8 cellular contexts compared by ENCODE assay signal in genomic region chr5:176541338-176542134, GRCh38. TPM values are rescaled to one million over a fixed set of nuclear protein-coding genes. Genes with fewer than 3 reads are reported as not detected.
DNase-seq lines count a peak whose midpoint lies in the region; ATAC-seq and TF ChIP-seq lines count a peak whose summit lies in the region.

No MANE protein-coding gene starts in this region.

- H3K27ac Mint-ChIP-seq in endodermal cell, result peak overlapping the region; percentile 93
- peak overlapping the region; percentile 93 to 100 (median 99) for H3K27ac Mint-ChIP-seq in naive thymus-derived CD4-positive, alpha-beta T cell

- H3K36me3 Mint-ChIP-seq in endodermal cell (ENCODE audit: low read depth), result no peaks in the 10 kb centered on the region
- H3K36me3 Mint-ChIP-seq in naive thymus-derived CD4-positive, alpha-beta T cell, result peaks cover 0 to 7% (median 0%) of the 10 kb centered on the region in 5 donors

- H3F3A ChIP-seq in DOHH2 (ENCODE audit: control insufficient read depth, insufficient read depth), result peaks cover 13% of the 10 kb centered on the region; the same call in 1 of the 2 replicates

- no peaks in the 10 kb centered on the region for H3K9me3 Mint-ChIP-seq in endodermal cell
- peaks cover 0 to 5% (median 0%) of the 10 kb centered on the region in 11 donors for H3K9me3 Mint-ChIP-seq in naive thymus-derived CD4-positive, alpha-beta T cell

- no peak for ATAC-seq in naive thymus-derived CD4-positive, alpha-beta T cell
- ATAC-seq in HG03469 (IDR thresholded peaks at IDR 0.05; ENCODE audit: unreplicated experiment), result no peak

- CTCF ChIA-PET in naive thymus-derived CD4-positive, alpha-beta T cell (lab: Charles Lee), result interaction anchor here (0.6 to 1.4 kb wide), 2 partner anchors 33 to 125 kb away, joined by 3 to 4 read pairs; partner anchors contain the start of gene CLTB

- peaks cover 35% of the 10 kb centered on the region for H3K4me1 Mint-ChIP-seq in endodermal cell
- peaks cover 49 to 77% (median 69%) of the 10 kb centered on the region in 7 donors for H3K4me1 Mint-ChIP-seq in naive thymus-derived CD4-positive, alpha-beta T cell

- H3K9me3 ChIP-seq in DOHH2 (ENCODE audit: control insufficient read depth, insufficient read depth, low read length) (no peaks in the 10 kb centered on the region), MG63 (no peaks in the 10 kb centered on the region), endodermal cell (ENCODE audit: control insufficient read depth, low read length) (no peaks in the 10 kb centered on the region), uterus (no peaks in the 10 kb centered on the region)
- H3K9me3 ChIP-seq in naive thymus-derived CD4-positive, alpha-beta T cell (ENCODE audit: control insufficient read depth in 2 of 3, low read length in 3 of 3), result no peaks in the 10 kb centered on the region

- TF ChIP-seq CTCF in DOHH2 (IDR thresholded peaks at IDR 0.05; ENCODE audit: low read depth, low read length, poor library complexity, severe bottlenecking), result no peak
- no peak for TF ChIP-seq CTCF in endodermal cell (conservative IDR thresholded peaks at IDR 0.05)
- TF ChIP-seq CTCF in uterus (IDR thresholded peaks at IDR 0.05), result no peak

- no peaks in the 10 kb centered on the region; the same call in 1 of the 2 replicates for H3K36me3 ChIP-seq in DOHH2 (ENCODE audit: control insufficient read depth, low read length)
- H3K36me3 ChIP-seq in MG63, result 0 out of 2 replicates have a peak, but pooled peaks cover 2% of the 10 kb centered on the region
- H3K36me3 ChIP-seq in endodermal cell (ENCODE audit: control insufficient read depth, insufficient read depth, low read length), result peaks cover 2% of the 10 kb centered on the region
- peaks cover 0 to 8% (median 0%) of the 10 kb centered on the region in 3 experiments for H3K36me3 ChIP-seq in naive thymus-derived CD4-positive, alpha-beta T cell (ENCODE audit: control insufficient read depth in 2 of 3, insufficient read depth in 3 of 3, low read length in 3 of 3)
- no peaks in the 10 kb centered on the region for H3K36me3 ChIP-seq in uterus

- peak overlapping the region; percentile 65 for H3K27ac ChIP-seq in DOHH2 (ENCODE audit: low read depth, low read length)
- no peak overlapping the region for H3K27ac ChIP-seq in endodermal cell (ENCODE audit: low read depth, low read length)
- H3K27ac ChIP-seq in naive thymus-derived CD4-positive, alpha-beta T cell (ENCODE audit: low read depth, low read length), result peak overlapping the region; percentile 83
- H3K27ac ChIP-seq in uterus, result peak overlapping the region in 1 of 2 donors; percentile 38

- TF ChIP-seq POLR2A in uterus (IDR thresholded peaks at IDR 0.05), result no peak

- H3K27me3 ChIP-seq in DOHH2 (ENCODE audit: control insufficient read depth, low read length) (no peaks in the 10 kb centered on the region), MG63 (no peaks in the 10 kb centered on the region), endodermal cell (ENCODE audit: control insufficient read depth, insufficient read depth, low read length, poor library complexity, severe bottlenecking) (no peaks in the 10 kb centered on the region), uterus (no peaks in the 10 kb centered on the region)
- H3K27me3 ChIP-seq in naive thymus-derived CD4-positive, alpha-beta T cell (ENCODE audit: control insufficient read depth in 2 of 2, insufficient read depth in 2 of 2, low read length in 2 of 2), result no peaks in the 10 kb centered on the region

- no peaks in the 10 kb centered on the region for H3K27me3 Mint-ChIP-seq in endodermal cell (ENCODE audit: insufficient read depth)
- H3K27me3 Mint-ChIP-seq in naive thymus-derived CD4-positive, alpha-beta T cell, result no peaks in the 10 kb centered on the region

- peak; percentile 82 for DNase-seq in MG63
- DNase-seq in activated CD4-positive, alpha-beta T cell treated with anti-CD3 and anti-CD28 coated beads for 1 hour, result peak; percentile 46
- DNase-seq in endodermal cell, result peak; percentile 91
- peak; percentile 44 to 80 (median 73) for DNase-seq in naive thymus-derived CD4-positive, alpha-beta T cell
- DNase-seq in uterus, result peak; percentile 39 to 46
- DNase-seq in GM19240 (ENCODE audit: insufficient read length, low spot score), result no peak

- peak overlapping the region; percentile 81 for H3K4me2 ChIP-seq in DOHH2 (ENCODE audit: low read length)

- 51 to 56% methylated on average over 10 to 12 of the region's 12 CpGs for WGBS in endodermal cell (ENCODE audit: insufficient coverage in 1 of 2, insufficient read length in 1 of 2), 2 experiments

- intact Hi-C loops in naive thymus-derived CD4-positive, alpha-beta T cell (cut with micrococcal nuclease), result loop anchor here (1.0 to 5.0 kb wide), 5 partner anchors 17 to 125 kb away; partner anchors contain the start of genes FAF2 (in 2 of the 2) and CLTB (in 1 of the 2)
- intact Hi-C loops in uterus (cut with DNase I; ENCODE audit: low total_unique reads), result no loop called here

- no peaks in the 10 kb centered on the region for H4K20me1 ChIP-seq in DOHH2 (ENCODE audit: control insufficient read depth, insufficient read depth, low read depth, low read length)

- H3K9ac ChIP-seq in endodermal cell (ENCODE audit: extremely low read depth, low read length, poor library complexity, severe bottlenecking), result peak overlapping the region; percentile 34

- H3K4me3 ChIP-seq in DOHH2 (ENCODE audit: low read length), result peak overlapping the region; percentile 84
- H3K4me3 ChIP-seq in MG63, result no peak overlapping the region; the same call in 1 of the 2 replicates
- H3K4me3 ChIP-seq in endodermal cell (ENCODE audit: low read length), result peak overlapping the region; percentile 83
- H3K4me3 ChIP-seq in naive thymus-derived CD4-positive, alpha-beta T cell (ENCODE audit: low read length), result peak overlapping the region; percentile 86
- no peak overlapping the region for H3K4me3 ChIP-seq in uterus

- H3K9me2 ChIP-seq in DOHH2 (replicated peaks; ENCODE audit: control insufficient read depth, low read length), result no peaks in the 10 kb centered on the region

- POLR2A ChIA-PET in naive thymus-derived CD4-positive, alpha-beta T cell (lab: Charles Lee), result interaction anchor here (1.0 to 11.7 kb wide), 8 partner anchors 11 to 180 kb away, joined by 3 to 251 read pairs (median 6); partner anchors contain the start of genes CLTB, FAF2 and KIAA1191

- H3K4me3 Mint-ChIP-seq in endodermal cell, result peak overlapping the region; percentile 74
- H3K4me3 Mint-ChIP-seq in naive thymus-derived CD4-positive, alpha-beta T cell, result peak overlapping the region; percentile 86 to 97 (median 92)

- H3K4me1 ChIP-seq in DOHH2 (ENCODE audit: control insufficient read depth, low read length) (peaks cover 49% of the 10 kb centered on the region), endodermal cell (ENCODE audit: control insufficient read depth, insufficient read depth, low read length) (peaks cover 12% of the 10 kb centered on the region), uterus (no peaks in the 10 kb centered on the region)
- peaks cover 50 to 58% of the 10 kb centered on the region in 2 donors for H3K4me1 ChIP-seq in naive thymus-derived CD4-positive, alpha-beta T cell (ENCODE audit: control insufficient read depth in 2 of 2, insufficient read depth in 2 of 2, low read length in 2 of 2)

- H3K79me2 ChIP-seq in DOHH2 (ENCODE audit: control insufficient read depth, low read length), result peaks cover 13% of the 10 kb centered on the region

RNA-seq across cellular contexts. Expression of gene RNF44, which starts 4.3 kb away (rescaled TPM):
- total RNA-seq in MG63 (2014; rRNA removed; shearing (Covaris generic); ENCODE audit: low replicate concordance), result 0.17 and 4.4 TPM in 2 replicates
- total RNA-seq in endodermal cell (100 to 1,000 TPM; 150 to 173 TPM), uterus (10 to 100 TPM in 2 of 4 donors, 1 to 10 TPM in 2; 1.2 to 32.6 (median 9.2) TPM)
- polyA plus RNA-seq in endodermal cell (2013, experiment 1 of 2), result 123 TPM
- polyA plus RNA-seq in endodermal cell (2013, experiment 2 of 2), result 111 TPM
- total RNA-seq in naive thymus-derived CD4-positive, alpha-beta T cell, result 100 to 1,000 TPM; 145 to 305 (median 280) TPM
- polyA plus RNA-seq in naive thymus-derived CD4-positive, alpha-beta T cell, result 1 to 10 TPM; 3.3 to 5.0 TPM

RNA-seq across cellular contexts. Expression of gene CDHR2, which starts 7.6 kb away (rescaled TPM):
- total RNA-seq in MG63 (2014; rRNA removed; shearing (Covaris generic); ENCODE audit: low replicate concordance), result not detected in 2 replicates
- total RNA-seq in endodermal cell (under 1 TPM; 0.37 to 0.89 TPM), uterus (under 1 TPM in 3 of 4 donors, not detected in 1; under 0.01 to 0.35 (median 0.09) TPM)
- not detected for polyA plus RNA-seq in endodermal cell (2013, experiment 1 of 2)
- polyA plus RNA-seq in endodermal cell (2013, experiment 2 of 2), result not detected
- 1 to 10 TPM; 1.0 to 3.3 (median 2.5) TPM for total RNA-seq in naive thymus-derived CD4-positive, alpha-beta T cell
- not detected for polyA plus RNA-seq in naive thymus-derived CD4-positive, alpha-beta T cell

Comparison
In these comparisons a context has a peak if more than half of its experiments do, and no peak if none do; other contexts are left out.
1. H3K4me3 ChIP-seq: peak in DOHH2 (single experiment), endodermal cell (single experiment) and naive thymus-derived CD4-positive, alpha-beta T cell (single experiment); none in MG63 (single experiment) and uterus (0 of 2).
2. RNA of gene RNF44, which starts 4.3 kb away (total RNA-seq): 145 to 305 TPM in naive thymus-derived CD4-positive, alpha-beta T cell and 150 to 173 TPM in endodermal cell; 1.2 to 32.6 TPM in uterus and 0.17 to 4.4 TPM in MG63; every median in the first group is over 4 times any median in the second.